Comparison of ENCODE assay signal across 8 cellular contexts in the genomic region with DNA sequence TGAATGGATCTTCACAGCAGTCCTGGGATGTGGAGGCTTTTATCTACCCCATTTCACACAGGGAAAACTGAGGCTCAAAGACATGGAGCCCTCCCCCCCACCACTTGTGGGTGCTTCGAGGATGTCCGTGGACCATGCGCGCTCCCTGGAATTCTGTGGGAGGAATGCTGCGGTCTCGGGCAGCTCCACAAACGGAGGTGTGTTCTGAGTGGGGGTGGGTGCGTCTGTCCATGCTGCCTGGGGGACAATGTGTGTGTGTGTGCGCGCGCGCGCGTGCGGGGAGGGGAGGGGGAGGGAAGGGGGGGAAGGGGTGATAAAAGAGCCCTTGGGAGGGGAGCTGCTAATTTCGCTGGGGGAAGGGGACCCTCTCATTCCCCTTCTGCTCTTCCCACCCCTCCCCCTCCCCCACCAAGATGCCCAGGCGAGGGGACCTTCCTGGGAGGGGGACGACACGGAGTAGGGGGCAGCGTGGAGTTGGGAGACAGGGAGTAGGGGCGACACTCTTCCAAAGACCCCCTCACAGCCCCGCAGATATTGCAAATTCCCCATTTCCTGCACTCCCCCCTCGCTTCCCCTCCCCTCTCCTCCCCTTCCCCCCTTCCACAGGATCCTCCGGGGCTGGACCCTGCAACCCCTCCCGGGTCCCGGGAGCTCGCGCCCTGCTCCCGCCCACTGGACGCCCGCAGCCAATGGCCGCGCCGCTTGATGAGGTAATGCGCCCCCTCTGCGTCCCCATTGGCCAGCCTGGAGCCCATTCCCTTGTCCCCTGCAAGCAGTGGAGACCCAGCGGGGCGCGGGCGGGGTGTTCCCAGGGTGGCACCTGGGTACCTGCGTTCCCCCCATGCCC. TPM values are rescaled to one million over a fixed set of nuclear protein-coding genes. Genes with fewer than 3 reads are reported as not detected.
DNase-seq lines count a peak whose midpoint lies in the region; ATAC-seq and TF ChIP-seq lines count a peak whose summit lies in the region.

No MANE protein-coding gene starts in this region.

- peak overlapping the region; percentile 45 to 47 for H3K4me3 ChIP-seq in SK-N-SH (ENCODE audit: low read depth in 2 of 2, low read length in 1 of 2)
- H3K4me3 ChIP-seq in iPS-20b (ENCODE audit: low read length): peak overlapping the region; percentile 87

- no peaks in the 10 kb centered on the region for H3K79me2 ChIP-seq in SK-N-SH (ENCODE audit: insufficient read depth)

- H3K4me2 ChIP-seq in SK-N-SH: peak overlapping the region; percentile 72

- no peak for TF ChIP-seq RAD21 in SK-N-SH (IDR thresholded peaks at IDR 0.05; ENCODE audit: low read length)

- CTCF ChIA-PET in SK-N-SH (lab: Yijun Ruan, JAX): interaction anchor here (1.3 kb wide), 1 partner anchor 31 kb away, joined by 3 read pairs; no protein-coding TSS in a partner anchor

- H3K27me3 ChIP-seq in SK-N-SH (ENCODE audit: insufficient read depth) (no peaks in the 10 kb centered on the region; the same call in 1 of the 2 replicates), iPS-20b (ENCODE audit: insufficient read depth, low read length) (peaks cover 18% of the 10 kb centered on the region)

- WGBS in SK-N-SH (ENCODE audit: low lambda C conversion rate): 2% methylated on average over 35 of the region's 41 CpGs

- TF ChIP-seq EP300 in SK-N-SH (IDR thresholded peaks at IDR 0.05; ENCODE audit: borderline replicate concordance in 1 of 2, low read depth in 1 of 2, low read length in 1 of 2): no peak

- 0 out of 2 replicates have a peak overlapping the region, but pooled peaks have one; percentile 29 for H3K9ac ChIP-seq in SK-N-SH
- H3K9ac ChIP-seq in iPS-20b (ENCODE audit: low read depth, low read length): peak overlapping the region; percentile 86; the same call in 1 of the 2 replicates

- H2AFZ ChIP-seq in SK-N-SH (ENCODE audit: low read depth): peak overlapping the region; percentile 62; the same call in 1 of the 2 replicates

- H3K36me3 ChIP-seq in SK-N-SH (replicated peaks in 1 of 2; ENCODE audit: control insufficient read depth in 1 of 2, insufficient read depth in 2 of 2, low read length in 1 of 2) (no peaks in the 10 kb centered on the region), iPS-20b (ENCODE audit: insufficient read depth, low read depth, low read length) (no peaks in the 10 kb centered on the region)

- POLR2A ChIA-PET in SK-N-SH (lab: Yijun Ruan, JAX): interaction anchor here (1.0 to 1.3 kb wide), 3 partner anchors 12 to 93 kb away, joined by 3 to 6 read pairs (median 4); no protein-coding TSS in a partner anchor

- TF ChIP-seq CTCF in SK-N-SH (IDR thresholded peaks at IDR 0.05): no peak

- H3K9me3 ChIP-seq in SK-N-SH (no peaks in the 10 kb centered on the region), iPS-20b (ENCODE audit: insufficient read depth, low read depth, low read length) (no peaks in the 10 kb centered on the region)

- peak overlapping the region in 1 of 2 experiments; percentile 70; a peak in 1 of 4 replicates for H3K27ac ChIP-seq in SK-N-SH (ENCODE audit: low read depth in 2 of 2, low read length in 1 of 2)
- H3K27ac ChIP-seq in iPS-20b (ENCODE audit: low read length): no peak overlapping the region

- H4K20me1 ChIP-seq in SK-N-SH (ENCODE audit: insufficient read depth): no peaks in the 10 kb centered on the region

- H3K9me2 ChIP-seq in SK-N-SH: no peaks in the 10 kb centered on the region

- H3F3A ChIP-seq in SK-N-SH (replicated peaks; ENCODE audit: insufficient read depth): peaks cover 15% of the 10 kb centered on the region

- peak; percentile 96 for DNase-seq in AG08395 (ENCODE audit: low spot score)
- peak; percentile 15 for DNase-seq in HCEC 1CT
- DNase-seq in SK-N-SH: peak; percentile 99
- DNase-seq in CD1c-positive myeloid dendritic cell (ENCODE audit: extremely low spot score): no peak
- no peak for DNase-seq in activated CD4-positive, alpha-beta T cell treated with anti-CD3 and anti-CD28 coated beads for 4 hours

- H3K4me1 ChIP-seq in SK-N-SH (ENCODE audit: control insufficient read depth in 1 of 2, insufficient read depth in 2 of 2, low read depth in 1 of 2, low read length in 1 of 2): peaks cover 0 to 3% of the 10 kb centered on the region in 2 experiments; a peak in 1 of 4 replicates
- H3K4me1 ChIP-seq in iPS-20b (ENCODE audit: insufficient read depth, low read length): 0 out of 2 replicates have a peak, but pooled peaks cover 7% of the 10 kb centered on the region

- ATAC-seq in HG02938 (IDR thresholded peaks at IDR 0.05; ENCODE audit: unreplicated experiment) (no peak), GM18519 (IDR thresholded peaks at IDR 0.05; ENCODE audit: low FRiP score, unreplicated experiment) (no peak)

TF ChIP-seq in SK-N-SH, 30 proteins besides CTCF, POLR2A, EP300 and RAD21:
- TF ChIP-seq, protein P1, sequence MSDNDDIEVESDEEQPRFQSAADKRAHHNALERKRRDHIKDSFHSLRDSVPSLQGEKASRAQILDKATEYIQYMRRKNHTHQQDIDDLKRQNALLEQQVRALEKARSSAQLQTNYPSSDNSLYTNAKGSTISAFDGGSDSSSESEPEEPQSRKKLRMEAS (IDR thresholded peaks at IDR 0.05; ENCODE audit: low read depth): no peak
- TF ChIP-seq TEAD4 (IDR thresholded peaks at IDR 0.05; ENCODE audit: borderline replicate concordance, insufficient read depth) (no peak), CHD2 (IDR thresholded peaks at IDR 0.05; ENCODE audit: low read length, partially characterized antibody) (peak; percentile 56)
- TF ChIP-seq, protein P2, sequence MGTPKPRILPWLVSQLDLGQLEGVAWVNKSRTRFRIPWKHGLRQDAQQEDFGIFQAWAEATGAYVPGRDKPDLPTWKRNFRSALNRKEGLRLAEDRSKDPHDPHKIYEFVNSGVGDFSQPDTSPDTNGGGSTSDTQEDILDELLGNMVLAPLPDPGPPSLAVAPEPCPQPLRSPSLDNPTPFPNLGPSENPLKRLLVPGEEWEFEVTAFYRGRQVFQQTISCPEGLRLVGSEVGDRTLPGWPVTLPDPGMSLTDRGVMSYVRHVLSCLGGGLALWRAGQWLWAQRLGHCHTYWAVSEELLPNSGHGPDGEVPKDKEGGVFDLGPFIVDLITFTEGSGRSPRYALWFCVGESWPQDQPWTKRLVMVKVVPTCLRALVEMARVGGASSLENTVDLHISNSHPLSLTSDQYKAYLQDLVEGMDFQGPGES (IDR thresholded peaks at IDR 0.05; ENCODE audit: low read depth, low read length): no peak; the same call in 1 of the 2 replicates

RNA-seq across cellular contexts. Expression of a gene that starts 18.9 kb away (rescaled TPM):
- polyA plus RNA-seq in SK-N-SH (2012; rRNA removed): not detected in 2 replicates
- not detected in 2 replicates for polyA plus RNA-seq in SK-N-SH (2012; cell fraction: cytosol; rRNA removed)
- not detected in 2 replicates for polyA plus RNA-seq in SK-N-SH (2012; cell fraction: nucleus; rRNA removed)

Comparison
In these comparisons a context has a peak if more than half of its experiments do, and no peak if none do; other contexts are left out.
1. DNase-seq: peak in AG08395 (single experiment), HCEC 1CT (single experiment) and SK-N-SH (single experiment); none in CD1c-positive myeloid dendritic cell (single experiment) and activated CD4-positive, alpha-beta T cell treated with anti-CD3 and anti-CD28 coated beads for 4 hours (0 of 2).